Comparison of ENCODE assay signal across 22 cellular contexts in genomic region chr5:66769030-66769733, GRCh38.
DNase-seq lines count a peak whose midpoint lies in the region; ATAC-seq and TF ChIP-seq lines count a peak whose summit lies in the region.
"Had no signal": no experiment of that assay in that cellular context is flagged by ENCODE, and none has a peak within 500 bp of the region (broad histone marks: within the 10 kb centered on the region; RNA-seq: fewer than 3 reads in every experiment).

No MANE protein-coding gene starts in this region.

- H3K36me3 ChIP-seq in right atrium auricular region: no peaks in the 10 kb centered on the region
- H3K36me3 ChIP-seq in upper lobe of right lung: no peaks in the 10 kb centered on the region
- H3K36me3 ChIP-seq: BE2C had no signal

- H3K4me1 ChIP-seq in right atrium auricular region (peaks cover 0 to 21% of the 10 kb centered on the region in 2 donors), upper lobe of right lung (no peaks in the 10 kb centered on the region)
- H3K4me1 ChIP-seq: BE2C had no signal

- TF ChIP-seq CTCF in right atrium auricular region (IDR thresholded peaks at IDR 0.05) (no peak), upper lobe of right lung (IDR thresholded peaks at IDR 0.05) (no peak)

- DNase-seq in Right ventricle myocardium inferior (ENCODE audit: missing footprints) (no peak), right atrium auricular region (ENCODE audit: low spot score) (no peak), DMS53 treated with DMSO at 0.1 percent for 48 hours (lab: John Stamatoyannopoulos, UW; ENCODE audit: unreplicated experiment) (peak; percentile 5), left lobe of liver (ENCODE audit: low spot score) (peak; percentile 46), upper lobe of right lung (no peak), ureter (ENCODE audit: low spot score) (no peak)
- DNase-seq: 8988T; ACHN; BE2C; CD8-positive, alpha-beta memory T cell; KBM-7; MV-4-11; NCI-H1105; NCI-H1436 treated with DMSO at 0.1 percent for 48 hours; NCI-H187 treated with DMSO at 0.1 percent for 48 hours; NCI-H2171 treated with DMSO at 0.1 percent for 48 hours; NCI-H345; NCI-H510A treated with DMSO at 0.1 percent for 48 hours; NCI-H82; PC-9; SHP77 had no signal

- H3K27me3 ChIP-seq in right atrium auricular region: no peaks in the 10 kb centered on the region
- H3K27me3 ChIP-seq in upper lobe of right lung: no peaks in the 10 kb centered on the region
- H3K27me3 ChIP-seq: BE2C had no signal

- no peaks in the 10 kb centered on the region for H3K9me3 ChIP-seq in right atrium auricular region
- no peaks in the 10 kb centered on the region for H3K9me3 ChIP-seq in upper lobe of right lung
- H3K9me3 ChIP-seq: BE2C had no signal

- no peak overlapping the region for H3K4me3 ChIP-seq in right atrium auricular region
- no peak overlapping the region for H3K4me3 ChIP-seq in upper lobe of right lung
- H3K4me3 ChIP-seq: PC-9 had no signal

- H3K27ac ChIP-seq in right atrium auricular region (no peak overlapping the region), upper lobe of right lung (no peak overlapping the region)
- H3K27ac ChIP-seq: PC-9 had no signal

- intact Hi-C loops in Right ventricle myocardium inferior (cut with DNase I): loop anchor here (10.0 kb wide), 1 partner anchor 334 kb away; no protein-coding TSS in a partner anchor
- intact Hi-C loops in upper lobe of right lung (cut with DNase I): loop anchor here (10.0 kb wide), 1 partner anchor 464 kb away; no protein-coding TSS in a partner anchor

- ATAC-seq in Right ventricle myocardium inferior: peak; percentile 12
- ATAC-seq in left lobe of liver: peak; percentile 94
- peak; percentile 79 for ATAC-seq in upper lobe of right lung
- ATAC-seq in HG03460 (IDR thresholded peaks at IDR 0.05; ENCODE audit: unreplicated experiment): no peak

Comparison
In these comparisons a context has a peak if more than half of its experiments do, and no peak if none do; other contexts are left out.
1. DNase-seq: peak in DMS53 treated with DMSO at 0.1 percent for 48 hours (single experiment) and left lobe of liver (single experiment); none in Right ventricle myocardium inferior (single experiment), right atrium auricular region (single experiment), upper lobe of right lung (single experiment) and ureter (single experiment).